ENCODE assay signal across 7 cellular contexts in genomic region chr6:130843575-130844320, GRCh38. TPM values are rescaled to one million over a fixed set of nuclear protein-coding genes. Genes with fewer than 3 reads are reported as not detected.
DNase-seq lines count a peak whose midpoint lies in the region; ATAC-seq and TF ChIP-seq lines count a peak whose summit lies in the region.

No MANE protein-coding gene starts in this region.

- WGBS in psoas muscle, 3 donors: 76 to 85% (median 81%) methylated on average over 3 of the region's 3 CpGs

- H3K27ac Mint-ChIP-seq in endothelial cell (ENCODE audit: unreplicated experiment): no peak overlapping the region

- ATAC-seq in GM19395 (IDR thresholded peaks at IDR 0.05; ENCODE audit: unreplicated experiment) (peak; percentile 69), HG03469 (IDR thresholded peaks at IDR 0.05; ENCODE audit: unreplicated experiment) (peak; percentile 64), psoas muscle (no peak)

- DNase-seq in Daoy (ENCODE audit: low read depth): peak; percentile 17
- peak; percentile 71 for DNase-seq in SK-MEL-5 (ENCODE audit: low read depth, low spot score)
- peak; percentile 54 for DNase-seq in fibroblast of mammary gland (ENCODE audit: low read depth)
- DNase-seq in psoas muscle: no peak
- no peak for DNase-seq in endothelial cell (ENCODE audit: low spot score)

- H3K9me3 ChIP-seq in psoas muscle: no peaks in the 10 kb centered on the region

- intact Hi-C loops in psoas muscle (cut with DNase I): loop anchor here in 1 of 2 donors (10.0 kb wide), 1 partner anchor 519 kb away; no protein-coding TSS in a partner anchor

- H3K27me3 ChIP-seq in psoas muscle (ENCODE audit: insufficient read depth in 3 of 3, low read length in 2 of 3): no peaks in the 10 kb centered on the region

- H3K4me3 ChIP-seq in fibroblast of mammary gland (ENCODE audit: control insufficient read depth, low read depth, low read length) (no peak overlapping the region), psoas muscle (no peak overlapping the region)

- H3K36me3 Mint-ChIP-seq in endothelial cell (ENCODE audit: low read depth, unreplicated experiment): peaks cover 12% of the 10 kb centered on the region

- TF ChIP-seq CTCF in fibroblast of mammary gland (conservative IDR thresholded peaks at IDR 0.05; ENCODE audit: control insufficient read depth, insufficient read depth, low read depth, low read length) (peak; percentile 56), psoas muscle (IDR thresholded peaks at IDR 0.05) (peak; percentile 36), endothelial cell (IDR thresholded peaks at IDR 0.05; ENCODE audit: unreplicated experiment) (no peak)

- no peaks in the 10 kb centered on the region for H3K36me3 ChIP-seq in psoas muscle (ENCODE audit: insufficient read depth in 1 of 2, low read depth in 1 of 2)

- no peak overlapping the region for H3K4me3 Mint-ChIP-seq in endothelial cell (ENCODE audit: unreplicated experiment)

- H3K27me3 Mint-ChIP-seq in endothelial cell (ENCODE audit: unreplicated experiment): peaks cover 3% of the 10 kb centered on the region

- in situ Hi-C loops in SK-MEL-5 (cut with HindIII; ENCODE audit: low pct_unique_long_range_greater_than_20kb, low sequenced_read_pairs): no loop called here

- no peaks in the 10 kb centered on the region for H3K4me1 ChIP-seq in psoas muscle

- no peak overlapping the region for H3K27ac ChIP-seq in psoas muscle

- H3K4me1 Mint-ChIP-seq in endothelial cell (ENCODE audit: unreplicated experiment): peaks cover 3% of the 10 kb centered on the region

- H3K9me3 Mint-ChIP-seq in endothelial cell (ENCODE audit: unreplicated experiment): no peaks in the 10 kb centered on the region

RNA-seq across cellular contexts. Expression of gene SMLR1, which starts 16.5 kb away (rescaled TPM):
- total RNA-seq in Daoy (2014; rRNA removed; shearing (Covaris generic)): not detected in 2 replicates
- not detected in 2 replicates for total RNA-seq in SK-MEL-5 (2014; rRNA removed; shearing (Covaris generic))
- not detected in 2 replicates for polyA plus RNA-seq in SK-MEL-5 (2015; cell fraction: cytosol; rRNA removed)
- not detected in 2 replicates for polyA plus RNA-seq in SK-MEL-5 (2015; cell fraction: nucleus; rRNA removed)
- total RNA-seq in psoas muscle (not detected), endothelial cell (ENCODE audit: unreplicated experiment) (not detected)
- polyA plus RNA-seq in psoas muscle: not detected

Comparison
In these comparisons a context has a peak if more than half of its experiments do, and no peak if none do; other contexts are left out.
1. DNase-seq: peak in Daoy (single experiment), SK-MEL-5 (single experiment) and fibroblast of mammary gland (single experiment); none in psoas muscle (0 of 2) and endothelial cell (single experiment).
2. ATAC-seq: peak in GM19395 (single experiment) and HG03469 (single experiment); none in psoas muscle (0 of 4).